Comparison of ENCODE assay signal across 8 cellular contexts in the genomic region with DNA sequence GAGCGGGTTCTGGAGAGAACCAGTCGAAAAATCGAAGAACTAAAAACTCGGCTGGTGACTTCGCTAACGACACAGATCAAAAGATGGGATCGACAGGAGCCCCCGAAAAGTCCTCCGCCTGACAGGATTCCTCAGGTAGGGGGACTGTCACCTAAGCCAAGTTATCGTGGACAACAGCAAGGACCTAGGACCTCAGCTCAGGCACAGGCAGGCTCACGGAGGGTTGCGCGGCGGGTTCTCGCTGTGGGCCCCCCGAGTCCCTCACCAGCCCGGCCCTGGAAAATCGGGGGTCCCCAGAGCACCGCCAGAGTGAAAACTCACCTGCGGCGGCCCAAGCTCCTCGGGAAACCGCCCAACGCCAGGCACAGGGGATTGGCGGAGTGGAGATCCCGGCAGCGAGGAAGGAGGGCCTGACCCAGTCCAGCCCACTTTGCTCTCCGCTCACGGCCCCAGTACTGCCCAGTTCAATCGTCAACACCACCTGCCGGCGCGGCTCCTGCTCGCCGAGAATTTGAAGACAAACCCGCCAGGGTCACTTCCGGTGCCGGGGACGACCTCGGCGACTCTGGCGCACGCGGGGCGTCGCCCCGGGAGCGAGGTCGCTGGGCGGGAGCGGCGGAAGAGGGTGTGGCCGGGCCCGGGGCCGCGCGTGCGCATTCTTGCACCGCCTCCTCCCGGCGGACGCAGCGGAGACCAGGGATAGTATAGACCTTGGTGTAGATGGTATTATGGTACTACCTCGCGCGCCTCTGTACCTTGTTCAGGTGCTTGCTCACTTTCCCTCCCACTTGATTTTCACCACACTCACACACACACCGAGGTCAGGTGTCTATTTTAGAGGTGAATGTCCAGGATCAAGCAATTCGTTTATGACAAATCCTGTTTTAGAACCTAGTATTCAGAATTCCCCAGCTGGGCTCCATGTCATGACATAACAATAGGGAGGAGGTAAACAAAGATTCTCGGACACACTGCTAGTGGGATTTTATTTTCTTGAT. TPM values are rescaled to one million over a fixed set of nuclear protein-coding genes. Genes with fewer than 3 reads are reported as not detected.
A peak's percentile ranks its signal among the peaks of the same experiment; 100 is the strongest.
DNase-seq lines count a peak whose midpoint lies in the region; ATAC-seq and TF ChIP-seq lines count a peak whose summit lies in the region.

Gene KATNA1 (minus strand): TSS at position 567 of the 998 bp plus-strand sequence. CDS start 10,167 bp downstream, outside the sequence.

- no peaks in the 10 kb centered on the region for H3K36me3 ChIP-seq in upper lobe of left lung

- peak within 1 kb of the TSS; percentile 45 to 94 (median 82) for H3K4me3 ChIP-seq in upper lobe of left lung

- TF ChIP-seq EP300 in upper lobe of left lung (IDR thresholded peaks at IDR 0.05) = peak in 1 of 4 donors; percentile 75

- no peaks in the 10 kb centered on the region for H3K9me3 ChIP-seq in upper lobe of left lung

- DNase-seq in NCI-H146 (lab: John Stamatoyannopoulos, UW) (peak; percentile 98), amniotic epithelial cell (ENCODE audit: low read depth) (peak; percentile 60), left cardiac atrium (peak; percentile 89), posterior vena cava (ENCODE audit: low spot score) (peak; percentile 95), upper lobe of left lung (peak; percentile 90 to 98)

- peak within 1 kb of the TSS; percentile 84 to 93 (median 90) for H3K27ac ChIP-seq in upper lobe of left lung

- ATAC-seq in HG02870 (IDR thresholded peaks at IDR 0.05; ENCODE audit: unreplicated experiment) (peak; percentile 76), left cardiac atrium (peak; percentile 98 to 99), upper lobe of left lung (ENCODE audit: low FRiP score in 2 of 2) (peak; percentile 94 to 98)

- WGBS in upper lobe of left lung, 2 donors = 1 to 2% methylated on average over 29 to 54 of the region's 69 CpGs

- H3K4me1 ChIP-seq in upper lobe of left lung = peaks cover 0 to 23% (median 16%) of the 10 kb centered on the region in 4 donors

- H3K27me3 ChIP-seq in upper lobe of left lung = no peaks in the 10 kb centered on the region

- intact Hi-C loops in T-helper 1 cell treated with Interleukin-12 subunit alpha and Interleukin-12 subunit beta and Interleukin-4 antibody, amounts not matched to agents 30 ng/mL and 1 ng/mL, for 36 hours (cut with micrococcal nuclease) = loop anchor here (1.0 to 5.0 kb wide), 9 partner anchors 70 to 1219 kb away; partner anchors contain the start of genes GINM1, LATS1, LRP11 and MTHFD1L
- intact Hi-C loops in left cardiac atrium (cut with DNase I) = no loop called here
- intact Hi-C loops in posterior vena cava (cut with DNase I) = no loop called here

- TF ChIP-seq POLR2A in GM15510 (IDR thresholded peaks at IDR 0.05; ENCODE audit: borderline replicate concordance, extremely low read depth, insufficient read length) = peak; percentile 81
- peak in 3 of 4 donors; percentile 59 to 88 (median 64) for TF ChIP-seq POLR2A in upper lobe of left lung (IDR thresholded peaks at IDR 0.05)

- TF ChIP-seq CTCF in upper lobe of left lung (IDR thresholded peaks at IDR 0.05) = peak in 2 of 6 experiments; percentile 7 to 18

RNA-seq across cellular contexts. Expression of gene KATNA1, which starts in this region (rescaled TPM):
- total RNA-seq in T-helper 1 cell treated with Interleukin-12 subunit alpha and Interleukin-12 subunit beta and Interleukin-4 antibody, amounts not matched to agents 30 ng/mL and 1 ng/mL, for 36 hours = 22.2 and 22.4 TPM in 2 replicates
- 10 to 100 TPM; 10.5 to 12.6 TPM for total RNA-seq in left cardiac atrium
- total RNA-seq in posterior vena cava = 10 to 100 TPM; 11.5 to 16.3 TPM
- total RNA-seq in upper lobe of left lung = 10 to 100 TPM in 5 of 6 donors, 1 to 10 TPM in 1; 7.2 to 36.1 (median 16.3) TPM

Comparison
In these comparisons a context has a peak if more than half of its experiments do, and no peak if none do; other contexts are left out.
1. Peak in every context shown above with its lines: DNase-seq, ATAC-seq, H3K4me3 ChIP-seq and H3K27ac ChIP-seq.